ENCODE assay signal across 8 cellular contexts in the genomic region with DNA sequence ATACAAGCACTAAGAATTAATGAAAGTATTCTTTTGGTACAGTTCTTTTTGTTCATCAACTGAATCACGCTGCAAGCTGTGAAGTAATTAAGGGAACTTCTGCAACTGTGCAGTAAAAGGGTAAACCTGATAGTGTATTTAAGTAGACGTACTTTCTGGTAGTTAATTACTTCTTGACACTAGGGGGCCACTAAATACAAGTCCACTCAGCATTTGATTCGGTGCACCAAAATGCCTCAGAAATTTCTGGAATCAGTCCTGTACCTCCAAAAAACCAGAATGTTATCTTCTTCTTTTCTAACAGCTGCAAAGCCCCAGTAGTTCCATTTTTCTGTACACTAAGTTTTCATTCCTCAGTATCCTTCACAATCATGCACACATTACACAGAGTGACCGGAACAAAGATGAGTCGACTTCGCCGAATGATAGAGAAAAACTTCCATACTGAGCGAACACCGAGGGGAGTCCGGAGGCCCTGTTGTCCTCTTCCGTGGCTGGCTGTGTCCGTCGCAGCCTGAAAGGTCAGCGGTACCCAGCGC. TPM values are rescaled to one million over a fixed set of nuclear protein-coding genes. Genes with fewer than 3 reads are reported as not detected.
DNase-seq lines count a peak whose midpoint lies in the region; ATAC-seq and TF ChIP-seq lines count a peak whose summit lies in the region.

No MANE protein-coding gene starts in this region.

- DNase-seq in EL, result peak; percentile 36
- DNase-seq in SHP77 (lab: John Stamatoyannopoulos, UW), result peak; percentile 6 to 24
- peak; percentile 24 for DNase-seq in colonic mucosa
- DNase-seq in right lobe of liver, result no peak
- DNase-seq in middle frontal gyrus (ENCODE audit: extremely low spot score, low spot score), result no peak

- H3K36me3 ChIP-seq in colonic mucosa (no peaks in the 10 kb centered on the region), right lobe of liver (peaks cover 0 to 28% (median 9%) of the 10 kb centered on the region in 4 donors), thymus (ENCODE audit: control insufficient read depth, insufficient read depth) (peaks cover 4% of the 10 kb centered on the region)

- peak; percentile 39 for ATAC-seq in GM19455 (IDR thresholded peaks at IDR 0.05; ENCODE audit: unreplicated experiment)
- peak; percentile 16 for ATAC-seq in HG03565 (IDR thresholded peaks at IDR 0.05; ENCODE audit: unreplicated experiment)
- peak; percentile 46 to 74 (median 56) for ATAC-seq in right lobe of liver

- 0% methylated on average over 10 of the region's 15 CpGs for WGBS in right lobe of liver (ENCODE audit: insufficient coverage, low coverage, low lambda C conversion rate, missing lambda C conversion rate)
- under 1% methylated on average over 15 of the region's 15 CpGs for WGBS in thymus

- intact Hi-C loops in colonic mucosa (cut with DNase I), result loop anchor here (5.0 to 10.0 kb wide), 2 partner anchors 72 to 571 kb away; a partner anchor contains a TSS
- intact Hi-C loops in right lobe of liver (cut with DNase I), result loop anchor here (10.0 kb wide), 2 partner anchors 138 to 148 kb away; no protein-coding TSS in a partner anchor

- H3K9ac ChIP-seq in colonic mucosa (ENCODE audit: low read depth in 2 of 2, low read length in 2 of 2), result peak overlapping the region; percentile 92 to 97

- H3K9me3 ChIP-seq in colonic mucosa, result no peaks in the 10 kb centered on the region
- H3K9me3 ChIP-seq in right lobe of liver, result no peaks in the 10 kb centered on the region
- no peaks in the 10 kb centered on the region for H3K9me3 ChIP-seq in thymus (ENCODE audit: control insufficient read depth)

- TF ChIP-seq POLR2A in right lobe of liver (IDR thresholded peaks at IDR 0.05), result no peak

- H3K4me1 ChIP-seq in colonic mucosa (peaks cover 16% of the 10 kb centered on the region), right lobe of liver (peaks cover 0 to 23% (median 10%) of the 10 kb centered on the region in 4 donors), thymus (ENCODE audit: control insufficient read depth, insufficient read depth, low read length) (peaks cover 9% of the 10 kb centered on the region)

- peak overlapping the region; percentile 96 for H3K4me3 ChIP-seq in colonic mucosa
- peak overlapping the region; percentile 92 to 99 (median 97) for H3K4me3 ChIP-seq in right lobe of liver
- H3K4me3 ChIP-seq in thymus (ENCODE audit: low read length), result peak overlapping the region; percentile 75

- no peaks in the 10 kb centered on the region for H3K27me3 ChIP-seq in colonic mucosa
- H3K27me3 ChIP-seq in right lobe of liver, result no peaks in the 10 kb centered on the region
- no peaks in the 10 kb centered on the region for H3K27me3 ChIP-seq in thymus (ENCODE audit: control insufficient read depth, insufficient read depth)

- H3K27ac ChIP-seq in colonic mucosa, result peak overlapping the region; percentile 68
- peak overlapping the region; percentile 59 to 79 (median 67) for H3K27ac ChIP-seq in right lobe of liver
- peak overlapping the region; percentile 19 for H3K27ac ChIP-seq in thymus (ENCODE audit: low read depth)

- TF ChIP-seq CTCF in colonic mucosa (IDR thresholded peaks at IDR 0.05), result peak; percentile 20
- TF ChIP-seq CTCF in right lobe of liver (IDR thresholded peaks at IDR 0.05), result peak; percentile 27 to 65 (median 42)

RNA-seq across cellular contexts. Expression of a gene that starts 0.5 kb away (rescaled TPM):
- total RNA-seq in colonic mucosa (10 to 100 TPM; 24.1 to 31.4 TPM), right lobe of liver (10 to 100 TPM; 16.5 to 35.0 (median 29.7) TPM)
- polyA plus RNA-seq in thymus, result 37.2 TPM

RNA-seq across cellular contexts. Expression of a gene that starts 0.6 kb away (rescaled TPM):
- total RNA-seq in colonic mucosa (10 to 100 TPM; 55.0 to 56.9 TPM), right lobe of liver (10 to 100 TPM; 19.0 to 66.3 (median 26.1) TPM)
- polyA plus RNA-seq in thymus, result 192 TPM

Comparison
In these comparisons a context has a peak if more than half of its experiments do, and no peak if none do; other contexts are left out.
1. DNase-seq: peak in EL (single experiment), SHP77 (2 of 2) and colonic mucosa (single experiment); none in right lobe of liver (0 of 3) and middle frontal gyrus (single experiment).
2. Peak in every context shown above with its lines, with median percentiles within 50 percentile points of each other: ATAC-seq, H3K27ac ChIP-seq and H3K4me3 ChIP-seq.